Comparison of ENCODE assay signal across 8 cellular contexts in the genomic region with DNA sequence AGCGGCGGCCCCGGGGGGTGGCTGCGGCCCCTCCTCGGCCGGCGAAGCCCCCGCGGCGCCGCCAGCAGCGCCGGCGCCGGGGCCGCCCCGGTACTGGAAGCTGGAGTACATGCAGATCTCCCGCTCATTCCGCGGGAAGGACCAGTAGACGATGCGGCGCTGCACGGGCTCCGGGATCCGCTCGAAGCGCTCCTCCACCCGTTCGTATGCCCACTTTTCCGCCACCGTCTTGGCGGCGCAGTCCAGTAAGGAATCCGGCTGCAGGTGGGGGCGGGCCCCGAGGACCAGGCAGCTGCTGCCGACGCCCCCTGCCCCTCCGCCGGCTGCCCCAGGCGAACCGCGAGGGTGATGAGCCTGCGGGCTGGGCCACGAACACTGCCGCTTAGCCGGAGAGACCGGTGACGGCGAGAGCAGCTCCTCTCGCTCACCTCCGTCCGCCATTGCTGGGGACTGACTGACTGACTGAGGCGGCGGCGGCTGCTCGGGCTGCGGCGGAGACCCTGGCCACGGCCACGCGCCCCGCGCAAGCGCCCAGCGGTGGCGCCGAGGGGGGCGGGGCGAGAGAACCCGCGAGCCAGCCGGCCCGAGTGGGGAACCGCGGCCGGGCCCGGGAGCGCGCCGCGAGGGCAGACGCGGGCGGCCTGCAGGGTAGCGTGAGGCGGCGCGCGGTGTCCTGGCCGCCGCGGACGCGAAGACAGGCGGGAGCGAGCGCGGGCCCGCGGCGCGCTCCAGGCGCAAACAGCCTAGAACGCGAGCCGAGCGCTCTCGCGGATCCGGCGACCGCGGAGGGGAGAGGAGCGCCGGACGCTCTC. TPM values are rescaled to one million over a fixed set of nuclear protein-coding genes. Genes with fewer than 3 reads are reported as not detected.
A peak's percentile ranks its signal among the peaks of the same experiment; 100 is the strongest.
DNase-seq lines count a peak whose midpoint lies in the region; ATAC-seq, FAIRE-seq and TF ChIP-seq lines count a peak whose summit lies in the region.

A gene (minus strand): TSS at position 696 of the 812 bp plus-strand sequence. CDS start 255 bp downstream, at position 441.

- peaks cover 2% of the 10 kb centered on the region for H3K36me3 Mint-ChIP-seq in activated naive CD4-positive, alpha-beta T cell treated with anti-CD3 and anti-CD28 coated beads for 36 hours (ENCODE audit: low read depth)

- peaks cover 7% of the 10 kb centered on the region; the same call in 1 of the 3 replicates for H3K4me1 ChIP-seq in A549
- peaks cover 6 to 9% of the 10 kb centered on the region in 2 experiments for H3K4me1 ChIP-seq in neutrophil (ENCODE audit: control insufficient read depth in 1 of 2, insufficient read depth in 1 of 2, low read depth in 1 of 2, low read length in 1 of 2)

- CTCF ChIA-PET in A549 (lab: Yijun Ruan, JAX) (no interaction called here), RWPE1 (lab: Yijun Ruan, JAX) (interaction anchor here (0.9 kb wide), 1 partner anchor 11 kb away, joined by 3 read pairs; no protein-coding TSS in a partner anchor)
- CTCF ChIA-PET in activated naive CD4-positive, alpha-beta T cell treated with anti-CD3 and anti-CD28 coated beads for 36 hours (lab: Charles Lee) = interaction anchor here (0.8 kb wide), 1 partner anchor 192 kb away, joined by 3 read pairs; no protein-coding TSS in a partner anchor

- intact Hi-C loops in activated naive CD4-positive, alpha-beta T cell treated with anti-CD3 and anti-CD28 coated beads for 36 hours (cut with micrococcal nuclease) = loop anchor here (1.0 to 2.0 kb wide), 3 partner anchors 41 to 193 kb away; a partner anchor contains a TSS

- peak within 1 kb of the TSS; percentile 72 for H3K27ac Mint-ChIP-seq in activated naive CD4-positive, alpha-beta T cell treated with anti-CD3 and anti-CD28 coated beads for 36 hours

- H3K9me3 ChIP-seq in A549 (no peaks in the 10 kb centered on the region), neutrophil (no peaks in the 10 kb centered on the region)

- peak within 1 kb of the TSS; percentile 99 for H3K4me2 ChIP-seq in A549

- no peaks in the 10 kb centered on the region for H3K9me3 Mint-ChIP-seq in activated naive CD4-positive, alpha-beta T cell treated with anti-CD3 and anti-CD28 coated beads for 36 hours

- peak; percentile 38 to 52 for DNase-seq in A549 (ENCODE audit: low read depth in 1 of 2, low spot score in 1 of 2)
- DNase-seq in HK-2 (ENCODE audit: unreplicated experiment) = peak; percentile 45
- DNase-seq in RWPE1 (ENCODE audit: low spot score) = peak; percentile 45
- DNase-seq in activated naive CD4-positive, alpha-beta T cell treated with anti-CD3 and anti-CD28 coated beads for 36 hours = peak; percentile 59
- peak; percentile 83 for DNase-seq in globus pallidus (ENCODE audit: low spot score)
- DNase-seq in substantia nigra (lab: John Stamatoyannopoulos, UW) = peak in 48 of 49 donors; percentile 6 to 89 (median 70)

- no peak for FAIRE-seq in A549 (lab: Jason Lieb, UNC)

- no peaks in the 10 kb centered on the region for H3K36me3 ChIP-seq in neutrophil

- POLR2A ChIA-PET in A549 (lab: Yijun Ruan, JAX) (interaction anchor here (1.4 kb wide), 1 partner anchor 97 kb away, joined by 5 read pairs; no protein-coding TSS in a partner anchor), RWPE1 (lab: Yijun Ruan, JAX; ENCODE audit: low non-redundant PET) (interaction anchor here (0.6 kb wide), 1 partner anchor 242 kb away, joined by 3 read pairs; no protein-coding TSS in a partner anchor)

- no peak; a peak in 1 of 5 replicates for TF ChIP-seq RAD21 in A549 (conservative IDR thresholded peaks at IDR 0.05 in 1 of 2, IDR thresholded peaks at IDR 0.05 in 1 of 2)

- WGBS in A549 (ENCODE audit: missing lambda C conversion rate) = 0% methylated on average over 4 of the region's 118 CpGs

- peaks cover 33% of the 10 kb centered on the region for H3K4me1 Mint-ChIP-seq in activated naive CD4-positive, alpha-beta T cell treated with anti-CD3 and anti-CD28 coated beads for 36 hours (ENCODE audit: low read depth)

- H3K27me3 Mint-ChIP-seq in activated naive CD4-positive, alpha-beta T cell treated with anti-CD3 and anti-CD28 coated beads for 36 hours (ENCODE audit: low read depth) = peaks cover 4% of the 10 kb centered on the region

- peaks cover 100% of the 10 kb centered on the region for H3K27me3 ChIP-seq in neutrophil

- TF ChIP-seq EP300 in A549 (IDR thresholded peaks at IDR 0.05) = no peak

- ATAC-seq in A549 (peak; percentile 89 to 91), GM18867 (IDR thresholded peaks at IDR 0.05; ENCODE audit: unreplicated experiment) (peak; percentile 76)

- peak; percentile 38 for TF ChIP-seq POLR2A in A549 (IDR thresholded peaks at IDR 0.05; ENCODE audit: low read length)

- H3K4me3 ChIP-seq in A549 (peak within 1 kb of the TSS; percentile 80), neutrophil (ENCODE audit: low read depth in 1 of 2, low read length in 1 of 2) (peak within 1 kb of the TSS; percentile 37 to 60)

- peak within 1 kb of the TSS; percentile 90 for H3K4me3 Mint-ChIP-seq in activated naive CD4-positive, alpha-beta T cell treated with anti-CD3 and anti-CD28 coated beads for 36 hours

- peak within 1 kb of the TSS; percentile 84 to 94 for H3K27ac ChIP-seq in A549
- H3K27ac ChIP-seq in RWPE1 = no peak within 1 kb of the TSS
- no peak within 1 kb of the TSS for H3K27ac ChIP-seq in neutrophil
- H3K27ac ChIP-seq in substantia nigra (ENCODE audit: low read depth, low read length, poor library complexity, severe bottlenecking) = peak within 1 kb of the TSS; percentile 81

- TF ChIP-seq CTCF in A549 (IDR thresholded peaks at IDR 0.05) (no peak), RWPE1 (conservative IDR thresholded peaks at IDR 0.05; ENCODE audit: low read depth) (no peak), neutrophil (IDR thresholded peaks at IDR 0.05) (no peak)

TF ChIP-seq in A549, 52 proteins besides CTCF, POLR2A, EP300 and RAD21:
- TF ChIP-seq, protein P1, sequence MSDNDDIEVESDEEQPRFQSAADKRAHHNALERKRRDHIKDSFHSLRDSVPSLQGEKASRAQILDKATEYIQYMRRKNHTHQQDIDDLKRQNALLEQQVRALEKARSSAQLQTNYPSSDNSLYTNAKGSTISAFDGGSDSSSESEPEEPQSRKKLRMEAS (IDR thresholded peaks at IDR 0.05) = peak; percentile 59; the same call in 1 of the 2 replicates
- TF ChIP-seq PHF8 (IDR thresholded peaks at IDR 0.05; ENCODE audit: borderline replicate concordance, low read depth) (peak; percentile 32; the same call in 1 of the 2 replicates), SREBF2 (IDR thresholded peaks at IDR 0.05) (no peak)
- TF ChIP-seq, protein P2, sequence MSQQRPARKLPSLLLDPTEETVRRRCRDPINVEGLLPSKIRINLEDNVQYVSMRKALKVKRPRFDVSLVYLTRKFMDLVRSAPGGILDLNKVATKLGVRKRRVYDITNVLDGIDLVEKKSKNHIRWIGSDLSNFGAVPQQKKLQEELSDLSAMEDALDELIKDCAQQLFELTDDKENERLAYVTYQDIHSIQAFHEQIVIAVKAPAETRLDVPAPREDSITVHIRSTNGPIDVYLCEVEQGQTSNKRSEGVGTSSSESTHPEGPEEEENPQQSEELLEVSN (IDR thresholded peaks at IDR 0.05; ENCODE audit: borderline replicate concordance, low read depth) = peak; percentile 51; the same call in 1 of the 2 replicates
TF ChIP-seq in A549: peak in this region for 3.

RNA-seq across cellular contexts. Expression of the gene that starts here (rescaled TPM):
- polyA plus RNA-seq in A549 (2011; rRNA removed) = 1.3 and 2.0 TPM in 2 replicates
- 0.21 and 0.26 TPM in 2 replicates for polyA plus RNA-seq in A549 (2012; cell fraction: cytosol; rRNA removed)
- polyA plus RNA-seq in A549 (2012; cell fraction: nucleus; rRNA removed) = 0.67 and 0.80 TPM in 2 replicates
- 0.39 to 0.52 TPM (median 0.49 TPM) in 3 replicates for polyA plus RNA-seq in A549 (2017; fragmentation: RNase III; extraction: RNeasy Plus Mini Kit Qiagen cat#74134 plus additional on column Dnase treatment)
- 1.8 and 3.0 TPM in 2 replicates for polyA minus RNA-seq in A549 (2011; rRNA and poly(A)+ RNA removed)
- under 1 TPM; 0.15 to 0.26 TPM for total RNA-seq in activated naive CD4-positive, alpha-beta T cell treated with anti-CD3 and anti-CD28 coated beads for 36 hours

Comparison
In these comparisons a context has a peak if more than half of its experiments do, and no peak if none do; other contexts are left out.
1. Peak in DNase-seq in activated naive CD4-positive, alpha-beta T cell treated with anti-CD3 and anti-CD28 coated beads for 36 hours; RNA of the gene not detected or under 1 TPM.
2. H3K27ac ChIP-seq: peak in A549 (2 of 2) and substantia nigra (single experiment); none in RWPE1 (single experiment) and neutrophil (single experiment).
3. Peak in every context shown above with its lines, with median percentiles within 50 percentile points of each other: DNase-seq.